8 cellular contexts compared by ENCODE assay signal in the genomic region with DNA sequence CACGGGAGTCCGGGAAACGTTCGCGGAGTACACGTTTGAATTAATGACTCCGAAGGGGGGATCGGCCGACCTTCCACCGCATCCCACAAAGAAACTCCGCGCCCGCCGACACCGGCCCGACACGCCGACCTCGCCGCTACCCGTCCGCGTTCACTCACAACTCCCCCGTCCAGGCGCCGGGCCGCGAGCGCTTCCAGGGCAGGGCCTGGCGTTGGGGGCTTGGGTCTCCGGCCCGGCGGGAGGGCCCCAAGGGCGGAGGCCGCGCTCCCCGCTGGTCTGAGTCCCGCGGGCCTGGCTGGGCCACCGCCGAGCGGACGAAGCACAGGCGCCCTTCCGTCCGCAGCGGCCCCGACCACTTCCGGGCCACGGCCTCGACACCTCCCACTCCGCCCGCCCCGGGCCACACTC. TPM values are rescaled to one million over a fixed set of nuclear protein-coding genes. Genes with fewer than 3 reads are reported as not detected.
DNase-seq lines count a peak whose midpoint lies in the region; ATAC-seq and TF ChIP-seq lines count a peak whose summit lies in the region.
"Not testable (repeated sequence)": the region's sequence is repeated elsewhere in the genome, so short reads cannot be mapped to it uniquely, and the experiment has no call there.

No MANE protein-coding gene starts in this region.

- peaks cover 28% of the 10 kb centered on the region for H3K36me3 Mint-ChIP-seq in activated naive CD4-positive, alpha-beta T cell treated with anti-CD3 and anti-CD28 coated beads, Interleukin-2, amount 10 ng/mL, durations not matched to agents 7 days and 5 days

- H3K4me1 Mint-ChIP-seq in activated naive CD4-positive, alpha-beta T cell treated with anti-CD3 and anti-CD28 coated beads, Interleukin-2, amount 10 ng/mL, durations not matched to agents 7 days and 5 days, result peaks cover 41% of the 10 kb centered on the region

- not testable (repeated sequence) for DNase-seq in GM06990 (ENCODE audit: extremely low read depth, insufficient read length); activated naive CD4-positive, alpha-beta T cell treated with anti-CD3 and anti-CD28 coated beads, Interleukin-2, amount 10 ng/mL, durations not matched to agents 7 days and 5 days; fibroblast of mammary gland (ENCODE audit: low read depth)

- H3K36me3 ChIP-seq in GM06990 (ENCODE audit: control insufficient read depth, insufficient read depth, low read length) (peaks cover 16% of the 10 kb centered on the region), OCI-LY1 (ENCODE audit: insufficient read depth, low read length) (peaks cover 41% of the 10 kb centered on the region)
- H3K36me3 ChIP-seq in muscle layer of colon (ENCODE audit: insufficient read depth, low read length), result not testable (repeated sequence)

- H3K9me3 ChIP-seq in OCI-LY1 (ENCODE audit: low read length); muscle layer of colon (ENCODE audit: low read length): not testable (repeated sequence)

- peaks cover 27% of the 10 kb centered on the region for H3K4me1 ChIP-seq in OCI-LY1 (ENCODE audit: insufficient read depth, low read length, severe bottlenecking)
- peaks cover 25% of the 10 kb centered on the region for H3K4me1 ChIP-seq in muscle layer of colon (ENCODE audit: insufficient read depth, low read length)

- not testable (repeated sequence) for H3F3A ChIP-seq in OCI-LY1 (ENCODE audit: insufficient read depth, low read length)

- H3K27me3 ChIP-seq in GM06990 (replicated peaks; ENCODE audit: control insufficient read depth, insufficient read depth, low read length); OCI-LY1 (ENCODE audit: insufficient read depth, low read length); muscle layer of colon (ENCODE audit: control insufficient read depth in 1 of 2, insufficient read depth in 2 of 2, low read length in 2 of 2): not testable (repeated sequence)

- peak overlapping the region; percentile 97 for H3K27ac Mint-ChIP-seq in activated naive CD4-positive, alpha-beta T cell treated with anti-CD3 and anti-CD28 coated beads, Interleukin-2, amount 10 ng/mL, durations not matched to agents 7 days and 5 days

- H3K4me2 ChIP-seq in OCI-LY1 (ENCODE audit: low read length), result peak overlapping the region; percentile 79

- H3K27ac ChIP-seq in OCI-LY1 (ENCODE audit: low read depth, low read length, poor library complexity, severe bottlenecking) (peak overlapping the region; percentile 80), muscle layer of colon (ENCODE audit: low read depth, low read length) (peak overlapping the region; percentile 95), temporal lobe (ENCODE audit: low read depth, low read length) (peak overlapping the region; percentile 82)

- H3K4me3 ChIP-seq in GM06990 (replicated peaks; ENCODE audit: low read depth, low read length) (peak overlapping the region; percentile 86), OCI-LY1 (ENCODE audit: low read depth, low read length, poor library complexity, severe bottlenecking) (peak overlapping the region; percentile 86), fibroblast of mammary gland (ENCODE audit: control insufficient read depth, low read depth, low read length) (peak overlapping the region; percentile 81), muscle layer of colon (ENCODE audit: low read depth in 1 of 2, low read length in 2 of 2) (peak overlapping the region; percentile 75 to 85)

- not testable (repeated sequence) for H4K20me1 ChIP-seq in OCI-LY1 (ENCODE audit: insufficient read depth, low read length)

- H3K4me3 Mint-ChIP-seq in activated naive CD4-positive, alpha-beta T cell treated with anti-CD3 and anti-CD28 coated beads, Interleukin-2, amount 10 ng/mL, durations not matched to agents 7 days and 5 days, result peak overlapping the region; percentile 92

- not testable (repeated sequence) for H3K9me2 ChIP-seq in OCI-LY1 (ENCODE audit: low read depth, low read length)

- not testable (repeated sequence) for H2AFZ ChIP-seq in OCI-LY1 (ENCODE audit: low read length)

- peaks cover 41% of the 10 kb centered on the region for H3K79me2 ChIP-seq in OCI-LY1 (ENCODE audit: insufficient read depth, low read length)

- ATAC-seq in GM21528 (IDR thresholded peaks at IDR 0.05; ENCODE audit: low FRiP score, unreplicated experiment) (peak; percentile 61), HG03175 (IDR thresholded peaks at IDR 0.05; ENCODE audit: unreplicated experiment) (peak; percentile 65)

- H3K27me3 Mint-ChIP-seq in activated naive CD4-positive, alpha-beta T cell treated with anti-CD3 and anti-CD28 coated beads, Interleukin-2, amount 10 ng/mL, durations not matched to agents 7 days and 5 days, result not testable (repeated sequence)

- not testable (repeated sequence) for H3K9me3 Mint-ChIP-seq in activated naive CD4-positive, alpha-beta T cell treated with anti-CD3 and anti-CD28 coated beads, Interleukin-2, amount 10 ng/mL, durations not matched to agents 7 days and 5 days

- CTCF ChIA-PET in activated naive CD4-positive, alpha-beta T cell treated with anti-CD3 and anti-CD28 coated beads, Interleukin-2, amount 10 ng/mL, durations not matched to agents 7 days and 5 days (lab: Charles Lee), result not testable (repeated sequence)

- H3K9ac ChIP-seq in OCI-LY1 (ENCODE audit: low read length) (peak overlapping the region; percentile 72), muscle layer of colon (ENCODE audit: low read length) (peak overlapping the region; percentile 44)

- not testable (repeated sequence) for TF ChIP-seq CTCF in GM06990 (IDR thresholded peaks at IDR 0.05; ENCODE audit: insufficient read depth, low read length, poor library complexity, severe bottlenecking); OCI-LY1 (IDR thresholded peaks at IDR 0.05; ENCODE audit: low read length); fibroblast of mammary gland (conservative IDR thresholded peaks at IDR 0.05; ENCODE audit: control insufficient read depth, insufficient read depth, low read depth, low read length)

RNA-seq across cellular contexts. Expression of a gene that starts 0.4 kb away (rescaled TPM):
- total RNA-seq in temporal lobe, result 73.0 TPM

RNA-seq across cellular contexts. Expression of a gene that starts 16.1 kb away (rescaled TPM):
- total RNA-seq in temporal lobe, result 17.5 TPM

RNA-seq across cellular contexts. Expression of a gene that starts 31.3 kb away (rescaled TPM):
- total RNA-seq in temporal lobe, result 1.5 TPM

RNA-seq across cellular contexts. Expression of a gene that starts 44.1 kb away (rescaled TPM):
- 18.9 TPM for total RNA-seq in temporal lobe

RNA-seq across cellular contexts. Expression of a gene that starts 52.9 kb away (rescaled TPM):
- total RNA-seq in temporal lobe, result 10.6 TPM
